Comparison of ENCODE assay signal across 19 cellular contexts in genomic region chr16:129075-129474, GRCh38. TPM values are rescaled to one million over a fixed set of nuclear protein-coding genes. Genes with fewer than 3 reads are reported as not detected.
DNase-seq lines count a peak whose midpoint lies in the region; ATAC-seq and TF ChIP-seq lines count a peak whose summit lies in the region.
"Had no signal": no experiment of that assay in that cellular context is flagged by ENCODE, and none has a peak within 500 bp of the region (broad histone marks: within the 10 kb centered on the region; RNA-seq: fewer than 3 reads in every experiment).

No MANE protein-coding gene starts in this region.

- no peaks in the 10 kb centered on the region for H3K27me3 Mint-ChIP-seq in CD8-positive, alpha-beta memory T cell
- H3K27me3 Mint-ChIP-seq in activated naive CD8-positive, alpha-beta T cell treated with anti-CD3 and anti-CD28 coated beads, Interleukin-2, amount 10 ng/mL, durations not matched to agents 7 days and 5 days, result no peaks in the 10 kb centered on the region

- POLR2A ChIA-PET in CD8-positive, alpha-beta memory T cell (lab: Charles Lee), result no interaction called here
- POLR2A ChIA-PET in activated naive CD8-positive, alpha-beta T cell treated with anti-CD3 and anti-CD28 coated beads, Interleukin-2, amount 10 ng/mL, durations not matched to agents 7 days and 5 days (lab: Charles Lee), result no interaction called here

- no peak overlapping the region for H3K27ac ChIP-seq in CD8-positive, alpha-beta memory T cell (ENCODE audit: low read depth, low read length)
- H3K27ac ChIP-seq in KOPT-K1 (ENCODE audit: low read depth, low read length, poor library complexity, severe bottlenecking) (peak overlapping the region; percentile 41), osteoblast (ENCODE audit: low read depth, low read length) (no peak overlapping the region)

- peaks cover 23 to 42% (median 28%) of the 10 kb centered on the region in 3 donors for H3K4me1 Mint-ChIP-seq in CD8-positive, alpha-beta memory T cell
- H3K4me1 Mint-ChIP-seq in activated naive CD8-positive, alpha-beta T cell treated with anti-CD3 and anti-CD28 coated beads, Interleukin-2, amount 10 ng/mL, durations not matched to agents 7 days and 5 days, result peaks cover 22% of the 10 kb centered on the region

- H3K79me2 ChIP-seq in osteoblast (ENCODE audit: insufficient read depth, low read length), result peaks cover 50% of the 10 kb centered on the region

- no peak overlapping the region for H2AFZ ChIP-seq in osteoblast (ENCODE audit: low read length)
- H2AFZ ChIP-seq: GM23338 had no signal

- peaks cover 0 to 22% (median 4%) of the 10 kb centered on the region in 3 donors for H3K36me3 Mint-ChIP-seq in CD8-positive, alpha-beta memory T cell
- peaks cover 4% of the 10 kb centered on the region for H3K36me3 Mint-ChIP-seq in activated naive CD8-positive, alpha-beta T cell treated with anti-CD3 and anti-CD28 coated beads, Interleukin-2, amount 10 ng/mL, durations not matched to agents 7 days and 5 days

- H3K27me3 ChIP-seq in CD8-positive, alpha-beta memory T cell (ENCODE audit: insufficient read depth, low read length, poor library complexity, severe bottlenecking), result no peaks in the 10 kb centered on the region
- H3K27me3 ChIP-seq in osteoblast (ENCODE audit: insufficient read depth, low read length), result no peaks in the 10 kb centered on the region

- peak; percentile 75 for ATAC-seq in activated naive CD8-positive, alpha-beta T cell treated with anti-CD3 and anti-CD28 coated beads, Interleukin-2, amount 10 ng/mL, durations not matched to agents 7 days and 5 days (ENCODE audit: low read depth)
- no peak for ATAC-seq in GM18907 (IDR thresholded peaks at IDR 0.05; ENCODE audit: unreplicated experiment)
- no peak for ATAC-seq in GM19328 (IDR thresholded peaks at IDR 0.05; ENCODE audit: unreplicated experiment)
- ATAC-seq in HG02970 (IDR thresholded peaks at IDR 0.05; ENCODE audit: low FRiP score, unreplicated experiment), result no peak
- ATAC-seq: GM23338, HCT116 had no signal

- H3K4me3 ChIP-seq in CD8-positive, alpha-beta memory T cell (ENCODE audit: low read length), result no peak overlapping the region
- H3K4me3 ChIP-seq in osteoblast (ENCODE audit: insufficient read depth, low read length), result no peak overlapping the region
- H3K4me3 ChIP-seq: GM23338 had no signal

- H3K4me2 ChIP-seq in osteoblast (ENCODE audit: insufficient read depth, low read length), result no peak overlapping the region
- H3K4me2 ChIP-seq: GM23338, SK-N-SH had no signal

- peak overlapping the region in 2 of 7 donors; percentile 58 to 68 for H3K4me3 Mint-ChIP-seq in CD8-positive, alpha-beta memory T cell
- peak overlapping the region; percentile 25 for H3K4me3 Mint-ChIP-seq in activated naive CD8-positive, alpha-beta T cell treated with anti-CD3 and anti-CD28 coated beads, Interleukin-2, amount 10 ng/mL, durations not matched to agents 7 days and 5 days
- H3K4me3 Mint-ChIP-seq: GM23338 had no signal

- H3K9me3 ChIP-seq in CD8-positive, alpha-beta memory T cell (ENCODE audit: low read length), result no peaks in the 10 kb centered on the region
- H3K9me3 ChIP-seq in KOPT-K1 (ENCODE audit: insufficient read depth, low read length, poor library complexity, severe bottlenecking) (no peaks in the 10 kb centered on the region), osteoblast (ENCODE audit: low read depth, low read length) (no peaks in the 10 kb centered on the region)
- H3K9me3 ChIP-seq: SK-N-SH had no signal

- H4K20me1 ChIP-seq in osteoblast (ENCODE audit: insufficient read depth, low read length), result peaks cover 43% of the 10 kb centered on the region

- no peaks in the 10 kb centered on the region for H3K36me3 ChIP-seq in CD8-positive, alpha-beta memory T cell (ENCODE audit: insufficient read depth, low read length)
- H3K36me3 ChIP-seq in KOPT-K1 (ENCODE audit: insufficient read depth, low read length), result peaks cover 8% of the 10 kb centered on the region; the same call in 1 of the 2 replicates
- peaks cover 13% of the 10 kb centered on the region for H3K36me3 ChIP-seq in osteoblast (ENCODE audit: insufficient read depth, low read length)

- CTCF ChIA-PET in CD8-positive, alpha-beta memory T cell (lab: Charles Lee), result interaction anchor here (0.7 to 1.8 kb wide), 3 partner anchors 22 to 53 kb away, joined by 3 to 4 read pairs (median 3); no protein-coding TSS in a partner anchor

- H3K9me3 Mint-ChIP-seq in CD8-positive, alpha-beta memory T cell, result no peaks in the 10 kb centered on the region
- H3K9me3 Mint-ChIP-seq in activated naive CD8-positive, alpha-beta T cell treated with anti-CD3 and anti-CD28 coated beads, Interleukin-2, amount 10 ng/mL, durations not matched to agents 7 days and 5 days, result no peaks in the 10 kb centered on the region
- H3K9me3 Mint-ChIP-seq: GM23338 had no signal

- TF ChIP-seq CTCF in osteoblast (IDR thresholded peaks at IDR 0.05; ENCODE audit: extremely low read depth, low read depth, low read length), result no peak

- H3K27ac Mint-ChIP-seq in CD8-positive, alpha-beta memory T cell, result peak overlapping the region in 6 of 8 donors; percentile 57 to 91 (median 76)
- peak overlapping the region; percentile 40 for H3K27ac Mint-ChIP-seq in activated naive CD8-positive, alpha-beta T cell treated with anti-CD3 and anti-CD28 coated beads, Interleukin-2, amount 10 ng/mL, durations not matched to agents 7 days and 5 days
- H3K27ac Mint-ChIP-seq: GM23338 had no signal

- no peak for DNase-seq in CD8-positive, alpha-beta memory T cell
- DNase-seq in activated naive CD8-positive, alpha-beta T cell treated with anti-CD3 and anti-CD28 coated beads, Interleukin-2, amount 10 ng/mL, durations not matched to agents 7 days and 5 days, result no peak
- DNase-seq in osteoblast (ENCODE audit: insufficient read length, low spot score, missing footprints) (peak; percentile 85), DMS79 (lab: John Stamatoyannopoulos, UW) (no peak)
- DNase-seq: ACHN, C1 segment of cervical spinal cord, NCI-H1105, NCI-H2081 treated with DMSO at 0.1 percent for 48 hours, OCI-M1, RPMI8226, SHP77 treated with DMSO at 0.1 percent for 48 hours, SK-N-SH had no signal

- no peaks in the 10 kb centered on the region for H3K4me1 ChIP-seq in CD8-positive, alpha-beta memory T cell (ENCODE audit: insufficient read depth, low read length)
- no peaks in the 10 kb centered on the region for H3K4me1 ChIP-seq in osteoblast (ENCODE audit: insufficient read depth, low read length)

RNA-seq across cellular contexts. Expression of gene NPRL3, which starts 9.4 kb away (rescaled TPM):
- total RNA-seq in CD8-positive, alpha-beta memory T cell, result 10 to 100 TPM; 45.2 to 50.7 TPM
- polyA plus RNA-seq in CD8-positive, alpha-beta memory T cell, result 13.0 TPM
- total RNA-seq in activated naive CD8-positive, alpha-beta T cell treated with anti-CD3 and anti-CD28 coated beads, Interleukin-2, amount 10 ng/mL, durations not matched to agents 7 days and 5 days, result 10 to 100 TPM; 27.4 to 31.6 TPM
- total RNA-seq in osteoblast, result 10.1 and 10.6 TPM in 2 replicates

RNA-seq across cellular contexts. Expression of gene HBZ, which starts 23.4 kb away (rescaled TPM):
- total RNA-seq in CD8-positive, alpha-beta memory T cell, result not detected
- polyA plus RNA-seq in CD8-positive, alpha-beta memory T cell, result not detected
- not detected for total RNA-seq in activated naive CD8-positive, alpha-beta T cell treated with anti-CD3 and anti-CD28 coated beads, Interleukin-2, amount 10 ng/mL, durations not matched to agents 7 days and 5 days
- not detected in 2 replicates for total RNA-seq in osteoblast
- total RNA-seq: GM23338, NCI-H460 had no signal
- polyA plus RNA-seq: SK-N-SH had no signal

RNA-seq across cellular contexts. Expression of gene HBM, which starts 36.7 kb away (rescaled TPM):
- total RNA-seq in CD8-positive, alpha-beta memory T cell, result not detected
- not detected for polyA plus RNA-seq in CD8-positive, alpha-beta memory T cell
- total RNA-seq in activated naive CD8-positive, alpha-beta T cell treated with anti-CD3 and anti-CD28 coated beads, Interleukin-2, amount 10 ng/mL, durations not matched to agents 7 days and 5 days, result not detected
- total RNA-seq in osteoblast, result not detected in 2 replicates
- total RNA-seq: GM23338, NCI-H460 had no signal
- polyA plus RNA-seq: GM23338, SK-N-SH had no signal

RNA-seq across cellular contexts. Expression of gene HBA2, which starts 43.6 kb away (rescaled TPM):
- not detected for total RNA-seq in CD8-positive, alpha-beta memory T cell
- polyA plus RNA-seq in CD8-positive, alpha-beta memory T cell, result 5.8 TPM
- not detected for total RNA-seq in activated naive CD8-positive, alpha-beta T cell treated with anti-CD3 and anti-CD28 coated beads, Interleukin-2, amount 10 ng/mL, durations not matched to agents 7 days and 5 days
- not detected in 2 replicates for total RNA-seq in osteoblast
- total RNA-seq: NCI-H460 had no signal
- polyA plus RNA-seq: SK-N-SH had no signal

RNA-seq across cellular contexts. Expression of gene HBA1, which starts 47.4 kb away (rescaled TPM):
- not detected for total RNA-seq in CD8-positive, alpha-beta memory T cell
- 1.6 TPM for polyA plus RNA-seq in CD8-positive, alpha-beta memory T cell
- total RNA-seq in activated naive CD8-positive, alpha-beta T cell treated with anti-CD3 and anti-CD28 coated beads, Interleukin-2, amount 10 ng/mL, durations not matched to agents 7 days and 5 days, result not detected
- total RNA-seq in osteoblast, result not detected in 2 replicates
- total RNA-seq: GM23338 had no signal
- polyA plus RNA-seq: SK-N-SH had no signal
